9 cellular contexts compared by ENCODE assay signal in the genomic region with DNA sequence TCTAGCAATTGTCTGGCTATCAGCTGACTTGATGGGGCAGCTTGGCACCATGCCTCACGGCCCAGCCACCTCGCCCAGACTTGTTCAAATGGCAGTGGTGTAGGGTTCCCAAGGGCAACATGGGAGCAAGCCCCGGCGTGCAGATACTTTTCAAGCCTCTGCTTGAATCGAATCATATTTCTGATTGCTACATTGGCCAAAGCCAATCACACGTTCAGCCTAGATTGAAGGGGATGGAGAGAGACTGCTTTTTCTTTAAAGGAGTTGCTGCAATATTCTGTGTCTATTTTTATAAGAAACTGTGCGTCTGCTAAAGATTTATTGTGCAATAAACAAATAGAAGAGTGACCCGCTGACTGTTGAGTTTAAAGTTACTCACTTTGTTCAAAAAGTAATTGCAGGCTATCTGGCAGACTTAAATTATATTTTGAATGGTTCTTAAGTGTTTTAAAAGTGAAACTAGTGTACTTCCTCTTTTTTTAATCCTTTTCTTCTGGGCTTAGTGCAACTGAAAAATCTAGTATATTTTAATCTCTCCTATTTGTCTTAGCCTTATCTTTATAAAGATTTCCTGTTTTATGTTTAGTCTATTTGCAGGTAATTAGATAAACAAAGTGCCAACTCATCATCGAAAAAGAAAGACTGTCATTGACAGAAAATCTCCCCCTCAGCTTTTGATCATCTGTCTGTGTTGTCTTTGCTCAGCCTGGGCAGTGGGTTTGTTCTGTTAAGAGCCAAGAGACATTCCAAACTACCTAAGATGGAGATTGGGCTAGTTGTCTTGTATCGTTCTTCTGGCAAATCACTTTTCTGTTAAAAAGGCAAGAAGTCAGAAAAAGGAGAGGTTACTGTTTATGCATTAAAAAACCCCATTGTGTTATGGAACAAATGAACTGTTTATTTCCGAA.
DNase-seq lines count a peak whose midpoint lies in the region; ATAC-seq and TF ChIP-seq lines count a peak whose summit lies in the region.
"Had no signal": no experiment of that assay in that cellular context is flagged by ENCODE, and none has a peak within 500 bp of the region (broad histone marks: within the 10 kb centered on the region; RNA-seq: fewer than 3 reads in every experiment).

No MANE protein-coding gene starts in this region.

- no peaks in the 10 kb centered on the region for H3K9me3 ChIP-seq in T-helper 17 cell (ENCODE audit: control insufficient read depth, low read length, poor library complexity, severe bottlenecking)
- H3K9me3 ChIP-seq in right lobe of liver = no peaks in the 10 kb centered on the region

- no peaks in the 10 kb centered on the region for H3K27me3 ChIP-seq in right lobe of liver

- CTCF ChIA-PET in activated CD4-positive, alpha-beta memory T cell treated with anti-CD3 and anti-CD28 coated beads for 36 hours (lab: Charles Lee) = no interaction called here

- WGBS in right lobe of liver (ENCODE audit: insufficient coverage, low coverage, low lambda C conversion rate, missing lambda C conversion rate) = 36% methylated on average over 9 of the region's 11 CpGs

- TF ChIP-seq POLR2A in right lobe of liver (IDR thresholded peaks at IDR 0.05) = no peak

- H3K27me3 Mint-ChIP-seq in T-helper 17 cell = peaks cover 42% of the 10 kb centered on the region
- H3K27me3 Mint-ChIP-seq in activated CD4-positive, alpha-beta memory T cell treated with anti-CD3 and anti-CD28 coated beads for 36 hours = peaks cover 4% of the 10 kb centered on the region

- H3K27ac Mint-ChIP-seq in T-helper 17 cell = peak overlapping the region; percentile 4
- no peak overlapping the region for H3K27ac Mint-ChIP-seq in activated CD4-positive, alpha-beta memory T cell treated with anti-CD3 and anti-CD28 coated beads for 36 hours
- H3K27ac Mint-ChIP-seq: CD4-positive, CD25-positive, alpha-beta regulatory T cell had no signal

- H3K9me3 Mint-ChIP-seq in activated CD4-positive, alpha-beta memory T cell treated with anti-CD3 and anti-CD28 coated beads for 36 hours = no peaks in the 10 kb centered on the region

- intact Hi-C loops in Right ventricle myocardium inferior (cut with DNase I) (no loop called here), cardiac septum (cut with DNase I) (no loop called here), right lobe of liver (cut with DNase I) (no loop called here)
- intact Hi-C loops in activated CD4-positive, alpha-beta memory T cell treated with anti-CD3 and anti-CD28 coated beads for 36 hours (cut with micrococcal nuclease) = no loop called here

- no peak overlapping the region for H3K27ac ChIP-seq in right lobe of liver

- POLR2A ChIA-PET in activated CD4-positive, alpha-beta memory T cell treated with anti-CD3 and anti-CD28 coated beads for 36 hours (lab: Charles Lee) = no interaction called here

- no peak for TF ChIP-seq CTCF in right lobe of liver (IDR thresholded peaks at IDR 0.05)

- peaks cover 0 to 22% (median 0%) of the 10 kb centered on the region in 4 donors for H3K4me1 ChIP-seq in right lobe of liver

- no peaks in the 10 kb centered on the region for H3K36me3 Mint-ChIP-seq in T-helper 17 cell (ENCODE audit: low read depth)
- H3K36me3 Mint-ChIP-seq in activated CD4-positive, alpha-beta memory T cell treated with anti-CD3 and anti-CD28 coated beads for 36 hours = no peaks in the 10 kb centered on the region
- H3K36me3 Mint-ChIP-seq: CD4-positive, CD25-positive, alpha-beta regulatory T cell had no signal

- ATAC-seq in Right ventricle myocardium inferior (peak; percentile 46), T-helper 17 cell (no peak), right lobe of liver (peak; percentile 22 to 84 (median 58))

- H3K36me3 ChIP-seq in right lobe of liver = no peaks in the 10 kb centered on the region

- DNase-seq in Right ventricle myocardium inferior (ENCODE audit: missing footprints) (no peak), cardiac septum (ENCODE audit: low spot score) (no peak), LoVo (ENCODE audit: low spot score) (peak; percentile 5), T-helper 17 cell (no peak), right lobe of liver (peak in 2 of 3 donors; percentile 54 to 62), nucleus accumbens (lab: John Stamatoyannopoulos, UW) (no peak), hippocampal formation (lab: John Stamatoyannopoulos, UW) (no peak)
- DNase-seq in activated CD4-positive, alpha-beta memory T cell treated with anti-CD3 and anti-CD28 coated beads for 36 hours = no peak
- DNase-seq: CD4-positive, CD25-positive, alpha-beta regulatory T cell had no signal

- no peak overlapping the region for H3K4me3 Mint-ChIP-seq in T-helper 17 cell
- no peak overlapping the region for H3K4me3 Mint-ChIP-seq in activated CD4-positive, alpha-beta memory T cell treated with anti-CD3 and anti-CD28 coated beads for 36 hours
- H3K4me3 Mint-ChIP-seq: CD4-positive, CD25-positive, alpha-beta regulatory T cell had no signal

- peaks cover 4% of the 10 kb centered on the region for H3K4me1 Mint-ChIP-seq in T-helper 17 cell
- no peaks in the 10 kb centered on the region for H3K4me1 Mint-ChIP-seq in activated CD4-positive, alpha-beta memory T cell treated with anti-CD3 and anti-CD28 coated beads for 36 hours (ENCODE audit: low read depth)

- peak overlapping the region in 1 of 3 donors; percentile 9 for H3K4me3 ChIP-seq in right lobe of liver

Comparison
In these comparisons a context has a peak if more than half of its experiments do, and no peak if none do; other contexts are left out.
1. DNase-seq: peak in LoVo (single experiment) and right lobe of liver (2 of 3); none in Right ventricle myocardium inferior (single experiment), cardiac septum (single experiment), T-helper 17 cell (0 of 3), activated CD4-positive, alpha-beta memory T cell treated with anti-CD3 and anti-CD28 coated beads for 36 hours (single experiment), nucleus accumbens (0 of 56) and hippocampal formation (0 of 2).